In genomic region chr12:94390130-94390485, GRCh38 we compare ENCODE assay signal across 22 cellular contexts.
A peak's percentile ranks its signal among the peaks of the same experiment; 100 is the strongest.
DNase-seq lines count a peak whose midpoint lies in the region; ATAC-seq, FAIRE-seq and TF ChIP-seq lines count a peak whose summit lies in the region.
"Had no signal": no experiment of that assay in that cellular context is flagged by ENCODE, and none has a peak within 500 bp of the region (broad histone marks: within the 10 kb centered on the region; RNA-seq: fewer than 3 reads in every experiment).

No MANE protein-coding gene starts in this region.

- no peak overlapping the region for H3K23ac ChIP-seq in H1 (ENCODE audit: insufficient read length)

- no peak overlapping the region for H2BK20ac ChIP-seq in H1 (ENCODE audit: low read length)

- no peak overlapping the region for H4K8ac ChIP-seq in H1 (ENCODE audit: extremely low read depth, insufficient read depth, low read length)

- H3K9me3 Mint-ChIP-seq in mesothelial cell of epicardium: peaks cover 50% of the 10 kb centered on the region
- peaks cover 8% of the 10 kb centered on the region for H3K9me3 Mint-ChIP-seq in CD8-positive, alpha-beta T cell

- FAIRE-seq in HepG2 (lab: Jason Lieb, UNC) (no peak), H1 (lab: Jason Lieb, UNC) (no peak)
- FAIRE-seq: D721Med, GM18507, HTR-8/SVneo, RCC 7860 had no signal

- H3K27ac ChIP-seq in HepG2 (ENCODE audit: extremely low read length, insufficient read depth, low read length) (peak overlapping the region; percentile 7), right lobe of liver (no peak overlapping the region), H1 (ENCODE audit: low read depth, low read length) (no peak overlapping the region)
- H3K27ac ChIP-seq in CD8-positive, alpha-beta T cell (ENCODE audit: low read depth, low read length): no peak overlapping the region

- H3K9me3 ChIP-seq in HepG2 (ENCODE audit: low read length): 0 out of 2 replicates have a peak, but pooled peaks cover under 1% of the 10 kb centered on the region
- no peaks in the 10 kb centered on the region for H3K9me3 ChIP-seq in right lobe of liver
- no peaks in the 10 kb centered on the region for H3K9me3 ChIP-seq in H1 (ENCODE audit: insufficient read depth in 2 of 2, low read depth in 1 of 2, low read length in 1 of 2)
- peaks cover 2% of the 10 kb centered on the region for H3K9me3 ChIP-seq in CD8-positive, alpha-beta T cell (ENCODE audit: low read length)
- H3K9me3 ChIP-seq: SK-N-SH had no signal

- no peaks in the 10 kb centered on the region for H3K27me3 Mint-ChIP-seq in mesothelial cell of epicardium (ENCODE audit: low read depth)
- H3K27me3 Mint-ChIP-seq in CD8-positive, alpha-beta T cell (ENCODE audit: low read depth): no peaks in the 10 kb centered on the region

- H3K79me2 ChIP-seq in HepG2 (ENCODE audit: insufficient read depth, low read length) (no peaks in the 10 kb centered on the region), H1 (ENCODE audit: control insufficient read depth in 1 of 2, insufficient read depth in 2 of 2, low read length in 2 of 2) (no peaks in the 10 kb centered on the region)

- ATAC-seq in HepG2 (peak; percentile 90), right lobe of liver (no peak), GM19463 (IDR thresholded peaks at IDR 0.05; ENCODE audit: unreplicated experiment) (no peak)
- no peak for ATAC-seq in CD8-positive, alpha-beta T cell

- POLR2A ChIA-PET in HepG2 (lab: Yijun Ruan, JAX) (interaction anchor here (1.0 to 1.9 kb wide), 3 partner anchors 10 to 922 kb away, joined by 4 to 13 read pairs (median 4); no protein-coding TSS in a partner anchor), H1 (lab: Charles Lee; ENCODE audit: partially characterized antibody) (interaction anchor here (0.7 to 0.8 kb wide), 2 partner anchors 14 to 23 kb away, joined by 3 read pairs; no protein-coding TSS in a partner anchor)
- POLR2A ChIA-PET in CD8-positive, alpha-beta T cell (lab: Charles Lee): no interaction called here

- H3K23me2 ChIP-seq in H1 (ENCODE audit: low read depth, low read length): no peaks in the 10 kb centered on the region

- intact Hi-C loops in HepG2 (cut with micrococcal nuclease; ENCODE audit: unreplicated experiment) (no loop called here), right lobe of liver (cut with DNase I) (no loop called here)
- intact Hi-C loops in CD8-positive, alpha-beta T cell (cut with DNase I, micrococcal nuclease): no loop called here

- no peak for DNase-seq in HepG2 (ENCODE audit: low spot score)
- DNase-seq in right lobe of liver: no peak
- no peak for DNase-seq in H1 (ENCODE audit: low read depth in 1 of 2, low spot score in 2 of 2)
- no peak for DNase-seq in mesothelial cell of epicardium (ENCODE audit: low spot score in 2 of 2, unreplicated experiment in 2 of 2)
- DNase-seq in CD8-positive, alpha-beta T cell: no peak
- DNase-seq in islet precursor cell: no peak
- DNase-seq in dermis blood vessel endothelial cell: no peak
- DNase-seq: 8988T, ACHN, Karpas-422, NCI-H1092 treated with DMSO at 0.1 percent for 48 hours, NCI-H1436, NCI-H1930, NCI-H446, NCI-H524 treated with DMSO at 0.1 percent for 48 hours, SK-N-SH, SW 1271 had no signal

- H3K36me3 Mint-ChIP-seq in mesothelial cell of epicardium: peaks cover 50% of the 10 kb centered on the region
- peaks cover 66% of the 10 kb centered on the region for H3K36me3 Mint-ChIP-seq in CD8-positive, alpha-beta T cell

- no peak overlapping the region for H4K5ac ChIP-seq in H1 (ENCODE audit: insufficient read length, low read depth, low read length)

- no peak for TF ChIP-seq POLR2A in HepG2 (IDR thresholded peaks at IDR 0.05; ENCODE audit: insufficient read depth in 1 of 2, low read depth in 2 of 2, low read length in 2 of 2)
- no peak for TF ChIP-seq POLR2A in right lobe of liver (IDR thresholded peaks at IDR 0.05)
- no peak for TF ChIP-seq POLR2A in H1 (IDR thresholded peaks at IDR 0.05; ENCODE audit: control extremely low read depth in 1 of 2, low read depth in 2 of 2, low read length in 2 of 2)

- H3K56ac ChIP-seq in H1 (replicated peaks; ENCODE audit: insufficient read length, low read depth, low read length): no peak overlapping the region

- TF ChIP-seq RAD21 in HepG2 (CRISPR knock-in tag; IDR thresholded peaks at IDR 0.05) (no peak; the same call in 1 of the 2 replicates), H1 (IDR thresholded peaks at IDR 0.05 in 1 of 2, conservative IDR thresholded peaks at IDR 0.05 in 1 of 2; ENCODE audit: low read depth in 2 of 2, low read length in 2 of 2) (no peak)

- no peak overlapping the region for H3K4ac ChIP-seq in H1 (replicated peaks; ENCODE audit: insufficient read length, low read depth, low read length)

- H3K14ac ChIP-seq in H1 (ENCODE audit: insufficient read length): no peak overlapping the region

- 14% methylated on average over 4 of the region's 4 CpGs for WGBS in HepG2 (ENCODE audit: low lambda C conversion rate)
- 100% methylated on average over 1 of the region's 4 CpGs for WGBS in right lobe of liver (ENCODE audit: insufficient coverage, low coverage, low lambda C conversion rate, missing lambda C conversion rate)
- WGBS in H1 (ENCODE audit: extremely low coverage in 1 of 2, insufficient coverage in 1 of 2, insufficient read length in 1 of 2, insufficient replicate concordance in 2 of 2, low coverage in 1 of 2, low lambda C conversion rate in 2 of 2, missing lambda C conversion rate in 1 of 2), 2 experiments: 87% methylated on average over 4 of the region's 4 CpGs; no CpG with 5 or more reads in 1 of the 2 experiments

- H3K4me3 ChIP-seq in HepG2 (replicated peaks in 1 of 3; ENCODE audit: insufficient read depth in 1 of 3, low read depth in 2 of 3, low read length in 3 of 3): peak overlapping the region in 2 of 3 experiments; percentile 11 to 50; a peak in 3 of 6 replicates
- no peak overlapping the region for H3K4me3 ChIP-seq in right lobe of liver
- no peak overlapping the region for H3K4me3 ChIP-seq in H1 (ENCODE audit: extremely low read depth in 1 of 4, insufficient read depth in 2 of 4, low read depth in 3 of 4, low read length in 4 of 4)
- H3K4me3 ChIP-seq in CD8-positive, alpha-beta T cell (ENCODE audit: low read depth, low read length): no peak overlapping the region

- TF ChIP-seq CTCF in HepG2 (CRISPR knock-in tag; IDR thresholded peaks at IDR 0.05) (no peak), right lobe of liver (IDR thresholded peaks at IDR 0.05) (no peak), H1 (IDR thresholded peaks at IDR 0.05; ENCODE audit: control extremely low read depth in 1 of 3, insufficient read depth in 1 of 3, low read depth in 1 of 3, low read length in 3 of 3) (no peak), mesothelial cell of epicardium (IDR thresholded peaks at IDR 0.05; ENCODE audit: unreplicated experiment) (no peak)
- TF ChIP-seq CTCF in CD8-positive, alpha-beta T cell (IDR thresholded peaks at IDR 0.05): no peak

- H3K27me3 ChIP-seq in HepG2 (ENCODE audit: control insufficient read depth in 1 of 2, insufficient read depth in 2 of 2, low read length in 2 of 2) (no peaks in the 10 kb centered on the region), right lobe of liver (no peaks in the 10 kb centered on the region), H1 (replicated peaks in 1 of 4; ENCODE audit: control insufficient read depth in 3 of 4, extremely low read depth in 1 of 4, insufficient read depth in 3 of 4, low read length in 3 of 4) (no peaks in the 10 kb centered on the region)
- H3K27me3 ChIP-seq in CD8-positive, alpha-beta T cell (ENCODE audit: insufficient read depth, low read length): no peaks in the 10 kb centered on the region

- peak overlapping the region; percentile 7 for H3K4me3 Mint-ChIP-seq in mesothelial cell of epicardium
- no peak overlapping the region for H3K4me3 Mint-ChIP-seq in CD8-positive, alpha-beta T cell

- no peak for TF ChIP-seq EP300 in HepG2 (IDR thresholded peaks at IDR 0.05; ENCODE audit: low read depth in 2 of 2, low read length in 2 of 2)
- no peak for TF ChIP-seq EP300 in HepG2 (CRISPR knock-in tag; IDR thresholded peaks at IDR 0.05; ENCODE audit: borderline replicate concordance)
- TF ChIP-seq EP300 in H1 (IDR thresholded peaks at IDR 0.05; ENCODE audit: borderline replicate concordance in 1 of 2, low read depth in 2 of 2, low read length in 2 of 2): no peak

- no TSS peak for BruUV-seq in HepG2 (replicated peaks; lab: Mats Ljungman, UMichigan)

- H3K79me1 ChIP-seq in H1 (ENCODE audit: low read depth, low read length): no peaks in the 10 kb centered on the region

- H3K36me3 ChIP-seq in HepG2 (replicated peaks in 1 of 2; ENCODE audit: control insufficient read depth in 1 of 2, insufficient read depth in 2 of 2, low read length in 2 of 2) (peaks cover 0 to 1% of the 10 kb centered on the region in 2 experiments; a peak in 1 of 5 replicates), right lobe of liver (no peaks in the 10 kb centered on the region), H1 (ENCODE audit: control insufficient read depth in 2 of 4, insufficient read depth in 4 of 4, low read length in 3 of 4) (peaks cover 0 to 5% (median 1%) of the 10 kb centered on the region in 4 experiments; a peak in 4 of 8 replicates)
- H3K36me3 ChIP-seq in CD8-positive, alpha-beta T cell (ENCODE audit: insufficient read depth, low read length): peaks cover 3% of the 10 kb centered on the region

- H3K18ac ChIP-seq in H1 (ENCODE audit: extremely low read depth, low read length): no peak overlapping the region

- H3K4me1 Mint-ChIP-seq in mesothelial cell of epicardium: peaks cover 1% of the 10 kb centered on the region
- no peaks in the 10 kb centered on the region for H3K4me1 Mint-ChIP-seq in CD8-positive, alpha-beta T cell (ENCODE audit: low read depth)

- H3K4me1 ChIP-seq in HepG2 (ENCODE audit: insufficient read depth, low read length) (peaks cover 33% of the 10 kb centered on the region), right lobe of liver (peaks cover 0 to 12% (median 2%) of the 10 kb centered on the region in 4 donors), H1 (replicated peaks in 1 of 4; ENCODE audit: control insufficient read depth in 3 of 4, insufficient read depth in 4 of 4, low read length in 3 of 4) (peaks cover 0 to 8% (median 3%) of the 10 kb centered on the region in 4 experiments; a peak in 5 of 7 replicates)
- no peaks in the 10 kb centered on the region for H3K4me1 ChIP-seq in CD8-positive, alpha-beta T cell (ENCODE audit: insufficient read depth, low read length)

- H2BK120ac ChIP-seq in H1 (replicated peaks; ENCODE audit: low read depth, low read length): no peak overlapping the region

- no peak overlapping the region for H2BK15ac ChIP-seq in H1 (ENCODE audit: low read length)

- H2AK5ac ChIP-seq in H1 (ENCODE audit: low read depth, low read length): no peak overlapping the region

- H3K9ac ChIP-seq in HepG2 (ENCODE audit: insufficient read depth, low read depth, low read length): no peak overlapping the region; the same call in 1 of the 2 replicates
- H3K9ac ChIP-seq in H1 (replicated peaks in 1 of 4; ENCODE audit: extremely low read depth in 1 of 4, low read depth in 3 of 4, low read length in 3 of 4): no peak overlapping the region
- H3K9ac ChIP-seq: SK-N-SH had no signal

- H4K20me1 ChIP-seq in HepG2 (ENCODE audit: insufficient read depth, low read length) (no peaks in the 10 kb centered on the region), H1 (replicated peaks in 1 of 2; ENCODE audit: control insufficient read depth in 1 of 2, insufficient read depth in 2 of 2, low read length in 2 of 2) (no peaks in the 10 kb centered on the region)

- peak overlapping the region; percentile 68 for H3K4me2 ChIP-seq in HepG2 (ENCODE audit: low read depth, low read length)
- peak overlapping the region; percentile 45 to 65; a peak in 3 of 4 replicates for H3K4me2 ChIP-seq in H1 (ENCODE audit: insufficient read depth in 1 of 2, low read depth in 2 of 2, low read length in 2 of 2)
- H3K4me2 ChIP-seq: SK-N-SH had no signal

- H4K91ac ChIP-seq in H1 (replicated peaks; ENCODE audit: insufficient read length, low read length): no peak overlapping the region

- CTCF ChIA-PET in HepG2 (lab: Yijun Ruan, JAX; ENCODE audit: low intra/inter-chr PET ratio, low total read pairs) (no interaction called here), H1 (lab: Charles Lee; ENCODE audit: partially characterized antibody) (interaction anchor here (1.1 to 1.7 kb wide), 3 partner anchors 9 to 121 kb away, joined by 3 to 5 read pairs (median 3); no protein-coding TSS in a partner anchor)
- CTCF ChIA-PET in CD8-positive, alpha-beta T cell (lab: Charles Lee): interaction anchor here (1.2 kb wide), 1 partner anchor 20 kb away, joined by 3 read pairs; no protein-coding TSS in a partner anchor

- H3K27ac Mint-ChIP-seq in mesothelial cell of epicardium: no peak overlapping the region
- no peak overlapping the region for H3K27ac Mint-ChIP-seq in CD8-positive, alpha-beta T cell

- no peak overlapping the region for H2BK12ac ChIP-seq in H1 (ENCODE audit: low read depth, low read length)

- H2AFZ ChIP-seq in HepG2 (ENCODE audit: low read length): no peak overlapping the region
- H2AFZ ChIP-seq in H1 (ENCODE audit: low read length): no peak overlapping the region

- H2BK5ac ChIP-seq in H1 (ENCODE audit: low read depth, low read length): no peak overlapping the region

- in situ Hi-C loops in HepG2 (cut with HindIII; ENCODE audit: extremely low pct_ligation_motif_present, low pct_unique_long_range_greater_than_20kb): no loop called here

Comparison
In these comparisons a context has a peak if more than half of its experiments do, and no peak if none do; other contexts are left out.
1. H3K4me3 ChIP-seq: peak in HepG2 (2 of 3); none in right lobe of liver (0 of 3), H1 (0 of 4) and CD8-positive, alpha-beta T cell (single experiment).
2. Of the 41 proteins assayed by ChIP-seq in both HepG2 and H1: peak only in HepG2: CEBPB; only in H1: none; in both: none; in neither: 40.